In the genomic region with DNA sequence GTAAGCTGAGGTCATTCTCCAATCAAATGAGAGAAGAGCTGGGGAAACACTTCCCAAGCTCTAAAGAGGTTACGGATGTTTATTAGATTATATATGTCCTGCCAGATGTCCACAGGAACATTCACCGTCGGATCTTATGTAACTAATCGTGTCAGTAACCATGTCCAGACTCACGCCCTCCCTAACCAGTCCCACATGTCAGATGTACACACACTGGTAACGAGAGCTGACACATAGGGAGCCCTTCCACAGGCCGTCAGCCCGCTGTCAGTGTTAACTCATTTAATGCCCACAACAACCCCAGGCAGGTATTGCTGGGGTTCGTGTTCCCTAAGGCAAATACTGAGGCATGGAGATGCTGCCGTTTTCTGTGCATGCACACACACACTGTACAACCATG, we compare ENCODE assay signal across 22 cellular contexts.
DNase-seq lines count a peak whose midpoint lies in the region; ATAC-seq and TF ChIP-seq lines count a peak whose summit lies in the region.
"Had no signal": no experiment of that assay in that cellular context is flagged by ENCODE, and none has a peak within 500 bp of the region (broad histone marks: within the 10 kb centered on the region; RNA-seq: fewer than 3 reads in every experiment).

No MANE protein-coding gene starts in this region.

- H3K56ac ChIP-seq in mesendoderm (ENCODE audit: low read length): no peak overlapping the region

- H2BK120ac ChIP-seq in mesendoderm (ENCODE audit: low read depth, low read length): no peak overlapping the region

- H3K4me2 ChIP-seq in mesendoderm (ENCODE audit: low read length): no peak overlapping the region

- H4K5ac ChIP-seq in mesendoderm (ENCODE audit: low read length): no peak overlapping the region

- no peak overlapping the region for H3K4me3 ChIP-seq in mesendoderm (ENCODE audit: low read length)
- H3K4me3 ChIP-seq: GM12878, SJCRH30 had no signal

- peak overlapping the region in 3 of 5 experiments; percentile 1 to 87 (median 65) for H3K27ac Mint-ChIP-seq in brain
- H3K27ac Mint-ChIP-seq in progenitor cell of endocrine pancreas: no peak overlapping the region
- H3K27ac Mint-ChIP-seq in natural killer cell treated with Interleukin-12 subunit alpha and Interleukin-12 subunit beta and Interleukin-15 and Interleukin-18, amount 100 ng/mL, for 72 hours: no peak overlapping the region

- H2BK5ac ChIP-seq in mesendoderm (ENCODE audit: low read length): no peak overlapping the region

- TF ChIP-seq CTCF in brain (conservative IDR thresholded peaks at IDR 0.05) (no peak), progenitor cell of endocrine pancreas (IDR thresholded peaks at IDR 0.05; ENCODE audit: unreplicated experiment) (no peak)

- no peak overlapping the region for H2AK5ac ChIP-seq in mesendoderm (ENCODE audit: low read length)

- ATAC-seq in Right ventricle myocardium inferior: no peak
- ATAC-seq in left cardiac atrium: no peak
- no peak for ATAC-seq in GM21723 (IDR thresholded peaks at IDR 0.05; ENCODE audit: unreplicated experiment)
- ATAC-seq in HG03045 (IDR thresholded peaks at IDR 0.05; ENCODE audit: unreplicated experiment): no peak
- ATAC-seq in natural killer cell treated with Interleukin-12 subunit alpha and Interleukin-12 subunit beta and Interleukin-15 and Interleukin-18, amount 100 ng/mL, for 72 hours: no peak
- ATAC-seq: GM12878 had no signal

- no peaks in the 10 kb centered on the region for H3K27me3 Mint-ChIP-seq in brain
- H3K27me3 Mint-ChIP-seq in progenitor cell of endocrine pancreas: peaks cover 38% of the 10 kb centered on the region
- H3K27me3 Mint-ChIP-seq in natural killer cell treated with Interleukin-12 subunit alpha and Interleukin-12 subunit beta and Interleukin-15 and Interleukin-18, amount 100 ng/mL, for 72 hours: peaks cover 24 to 27% of the 10 kb centered on the region in 2 donors

- no peak overlapping the region for H3K23ac ChIP-seq in mesendoderm (ENCODE audit: low read length)

- intact Hi-C loops in Right ventricle myocardium inferior (cut with DNase I): no loop called here
- intact Hi-C loops in left cardiac atrium (cut with DNase I): no loop called here

- no peak overlapping the region for H3K9ac ChIP-seq in mesendoderm (ENCODE audit: low read length)

- H3K27ac ChIP-seq in mesendoderm (ENCODE audit: low read depth, low read length): no peak overlapping the region
- H3K27ac ChIP-seq: SJCRH30 had no signal

- H3K4me1 ChIP-seq in mesendoderm (ENCODE audit: control insufficient read depth, low read depth, low read length): peaks cover 6% of the 10 kb centered on the region

- H3K18ac ChIP-seq in mesendoderm (ENCODE audit: low read length): no peak overlapping the region

- H3K4ac ChIP-seq in mesendoderm (ENCODE audit: low read depth, low read length): peak overlapping the region; percentile 8

- H3K9me3 Mint-ChIP-seq in brain: peaks cover 0 to 10% (median 0%) of the 10 kb centered on the region in 5 experiments
- H3K9me3 Mint-ChIP-seq in progenitor cell of endocrine pancreas (ENCODE audit: low read depth): peaks cover 3% of the 10 kb centered on the region
- no peaks in the 10 kb centered on the region for H3K9me3 Mint-ChIP-seq in natural killer cell treated with Interleukin-12 subunit alpha and Interleukin-12 subunit beta and Interleukin-15 and Interleukin-18, amount 100 ng/mL, for 72 hours

- no peaks in the 10 kb centered on the region for H3K27me3 ChIP-seq in mesendoderm (ENCODE audit: insufficient read depth, low read length, poor library complexity)
- H3K27me3 ChIP-seq: SJCRH30 had no signal

- H3K36me3 ChIP-seq in mesendoderm (ENCODE audit: control insufficient read depth, insufficient read depth, low read length): no peaks in the 10 kb centered on the region
- H3K36me3 ChIP-seq: SJCRH30 had no signal

- no CpG with 5 or more reads among the region's 10 CpGs for WGBS in mesendoderm (ENCODE audit: extremely low coverage, insufficient coverage, low lambda C conversion rate)

- H3K4me3 Mint-ChIP-seq in brain (no peak overlapping the region), progenitor cell of endocrine pancreas (ENCODE audit: low read depth) (no peak overlapping the region)
- no peak overlapping the region for H3K4me3 Mint-ChIP-seq in natural killer cell treated with Interleukin-12 subunit alpha and Interleukin-12 subunit beta and Interleukin-15 and Interleukin-18, amount 100 ng/mL, for 72 hours

- H4K8ac ChIP-seq in mesendoderm (ENCODE audit: low read depth, low read length): no peak overlapping the region

- H3K79me1 ChIP-seq in mesendoderm (ENCODE audit: low read length): no peaks in the 10 kb centered on the region

- H3K4me1 Mint-ChIP-seq in brain (peaks cover 38% of the 10 kb centered on the region), progenitor cell of endocrine pancreas (ENCODE audit: low read depth) (no peaks in the 10 kb centered on the region)
- H3K4me1 Mint-ChIP-seq in natural killer cell treated with Interleukin-12 subunit alpha and Interleukin-12 subunit beta and Interleukin-15 and Interleukin-18, amount 100 ng/mL, for 72 hours (ENCODE audit: low read depth in 2 of 2): no peaks in the 10 kb centered on the region

- no peaks in the 10 kb centered on the region for H3K79me2 ChIP-seq in mesendoderm (ENCODE audit: control insufficient read depth, insufficient read depth, low read length)

- H2BK15ac ChIP-seq in mesendoderm (replicated peaks; ENCODE audit: low read depth): no peak overlapping the region

- H3K36me3 Mint-ChIP-seq in brain (no peaks in the 10 kb centered on the region), progenitor cell of endocrine pancreas (ENCODE audit: insufficient read depth) (no peaks in the 10 kb centered on the region)
- H3K36me3 Mint-ChIP-seq in natural killer cell treated with Interleukin-12 subunit alpha and Interleukin-12 subunit beta and Interleukin-15 and Interleukin-18, amount 100 ng/mL, for 72 hours: no peaks in the 10 kb centered on the region

- DNase-seq in Right ventricle myocardium inferior (ENCODE audit: missing footprints) (peak; percentile 55), left cardiac atrium (no peak), mesendoderm (no peak), progenitor cell of endocrine pancreas (ENCODE audit: low spot score, unreplicated experiment) (no peak)
- no peak for DNase-seq in natural killer cell treated with Interleukin-12 subunit alpha and Interleukin-12 subunit beta and Interleukin-15 and Interleukin-18, amount 100 ng/mL, for 72 hours (ENCODE audit: low spot score)
- DNase-seq: 8988T, C1 segment of cervical spinal cord, DND-41, GDM1, IMR-90, Kasumi-1, MM.1S, NCI-H187, NCI-H345, NCI-H526, OCI-M1, RPMI8226 had no signal

Comparison
In these comparisons a context has a peak if more than half of its experiments do, and no peak if none do; other contexts are left out.
1. H3K27ac Mint-ChIP-seq: peak in brain (3 of 5); none in progenitor cell of endocrine pancreas (single experiment) and natural killer cell treated with Interleukin-12 subunit alpha and Interleukin-12 subunit beta and Interleukin-15 and Interleukin-18, amount 100 ng/mL, for 72 hours (0 of 2).